ENCODE assay signal across 24 cellular contexts in the genomic region with DNA sequence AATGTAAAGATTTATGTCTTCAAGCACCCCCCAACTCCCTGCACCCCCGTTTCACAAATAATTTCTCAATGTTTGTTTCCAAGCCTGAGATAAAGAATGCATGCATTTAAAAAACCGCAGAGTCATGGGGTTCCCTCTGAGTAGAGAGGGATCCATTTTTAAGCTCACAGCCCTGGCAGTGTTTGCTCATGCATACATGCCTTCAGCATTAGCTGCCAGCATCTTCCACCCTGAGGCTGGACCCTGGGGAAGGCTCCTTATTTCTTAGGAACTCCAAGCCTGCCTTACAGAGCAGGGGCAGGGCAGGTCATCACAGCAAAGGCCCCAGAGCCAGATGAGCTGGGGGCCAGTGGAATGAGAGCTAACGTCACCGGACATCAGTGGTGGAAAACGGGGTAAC. TPM values are rescaled to one million over a fixed set of nuclear protein-coding genes. Genes with fewer than 3 reads are reported as not detected.
A peak's percentile ranks its signal among the peaks of the same experiment; 100 is the strongest.
DNase-seq lines count a peak whose midpoint lies in the region; TF ChIP-seq lines count a peak whose summit lies in the region.
"Had no signal": no experiment of that assay in that cellular context is flagged by ENCODE, and none has a peak within 500 bp of the region (broad histone marks: within the 10 kb centered on the region; RNA-seq: fewer than 3 reads in every experiment).

No MANE protein-coding gene starts in this region.

- DNase-seq in AG10803 (ENCODE audit: low read depth) (peak; percentile 12), RWPE1 (ENCODE audit: low spot score) (no peak), fibroblast of gingiva (ENCODE audit: low read depth) (peak; percentile 31), osteoblast (ENCODE audit: insufficient read length, low spot score, missing footprints) (peak; percentile 97), type B pancreatic cell (ENCODE audit: extremely low spot score, unreplicated experiment) (no peak), NCI-H524 treated with DMSO at 0.1 percent for 48 hours (lab: John Stamatoyannopoulos, UW) (no peak), WERI-Rb-1 (no peak), cerebellar cortex (ENCODE audit: low spot score) (no peak)
- DNase-seq: activated B cell treated with CpG ODN at 0.5 μM for 24 hours; dorsolateral prefrontal cortex; gastrocnemius medialis; GOT3; left ventricle myocardium inferior; NCI-H1694 treated with DMSO at 0.1 percent for 48 hours; NCI-H774; pancreas; stimulated activated CD4-positive, alpha-beta T cell treated with anti-CD3 and anti-CD28 coated beads, Interleukin-4, amount 100 ng/mL, for 24 hours; stimulated activated naive CD4-positive, alpha-beta T cell treated with Interleukin-2 at 50 U/mL for 16 hours had no signal

- H3K4me3 Mint-ChIP-seq in type B pancreatic cell = no peak overlapping the region
- H3K4me3 Mint-ChIP-seq: activated B cell treated with CpG ODN at 0.5 μM for 24 hours; activated naive CD4-positive, alpha-beta T cell treated with anti-CD3 and anti-CD28 coated beads, Interleukin-2, amount 50 U/mL, for 24 hours; central memory CD8-positive, alpha-beta T cell; nephron; T-helper 2 cell treated with Interferon-gamma antibody and Interleukin-4, amounts not matched to agents 5 μg/mL and 100 μg/mL, for 36 hours had no signal

- POLR2A ChIA-PET in RWPE1 (lab: Yijun Ruan, JAX; ENCODE audit: low non-redundant PET) = no interaction called here

- H3K4me2 ChIP-seq in osteoblast (ENCODE audit: insufficient read depth, low read length) = no peak overlapping the region

- no peaks in the 10 kb centered on the region for H3K9me3 Mint-ChIP-seq in type B pancreatic cell
- H3K9me3 Mint-ChIP-seq: activated B cell treated with CpG ODN at 0.5 μM for 24 hours; activated naive CD4-positive, alpha-beta T cell treated with anti-CD3 and anti-CD28 coated beads, Interleukin-2, amount 50 U/mL, for 24 hours; central memory CD8-positive, alpha-beta T cell; nephron; T-helper 2 cell treated with Interferon-gamma antibody and Interleukin-4, amounts not matched to agents 5 μg/mL and 100 μg/mL, for 36 hours had no signal

- H3K4me1 Mint-ChIP-seq in type B pancreatic cell (ENCODE audit: unreplicated experiment) = peaks cover 40% of the 10 kb centered on the region

- no peak overlapping the region for H3K4me3 ChIP-seq in AG10803 (ENCODE audit: low read length)
- H3K4me3 ChIP-seq in osteoblast (ENCODE audit: insufficient read depth, low read length) = no peak overlapping the region
- no peak overlapping the region for H3K4me3 ChIP-seq in WERI-Rb-1 (ENCODE audit: low read depth, low read length)
- H3K4me3 ChIP-seq: dorsolateral prefrontal cortex, gastrocnemius medialis, left ventricle myocardium inferior, pancreas, thoracic aorta had no signal

- H2AFZ ChIP-seq in osteoblast (ENCODE audit: low read length) = no peak overlapping the region

- CTCF ChIA-PET in RWPE1 (lab: Yijun Ruan, JAX) = interaction anchor here (1.0 kb wide), 1 partner anchor 590 kb away, joined by 3 read pairs; no protein-coding TSS in a partner anchor

- peaks cover 57% of the 10 kb centered on the region for H4K20me1 ChIP-seq in osteoblast (ENCODE audit: insufficient read depth, low read length)

- peaks cover 67% of the 10 kb centered on the region for H3K36me3 ChIP-seq in osteoblast (ENCODE audit: insufficient read depth, low read length)
- peaks cover 84% of the 10 kb centered on the region for H3K36me3 ChIP-seq in WERI-Rb-1

- H3K27me3 ChIP-seq in osteoblast (ENCODE audit: insufficient read depth, low read length) = no peaks in the 10 kb centered on the region
- no peaks in the 10 kb centered on the region for H3K27me3 ChIP-seq in WERI-Rb-1 (ENCODE audit: insufficient read depth, low read depth, severe bottlenecking)
- H3K27me3 ChIP-seq: dorsolateral prefrontal cortex, gastrocnemius medialis, pancreas had no signal

- peaks cover 17% of the 10 kb centered on the region for H3K4me1 ChIP-seq in osteoblast (ENCODE audit: insufficient read depth, low read length)

- H3K27me3 Mint-ChIP-seq in type B pancreatic cell = no peaks in the 10 kb centered on the region
- H3K27me3 Mint-ChIP-seq: activated B cell treated with CpG ODN at 0.5 μM for 24 hours; activated naive CD4-positive, alpha-beta T cell treated with anti-CD3 and anti-CD28 coated beads, Interleukin-2, amount 50 U/mL, for 24 hours; central memory CD8-positive, alpha-beta T cell had no signal

- H3K27ac Mint-ChIP-seq in type B pancreatic cell = no peak overlapping the region
- H3K27ac Mint-ChIP-seq: activated B cell treated with CpG ODN at 0.5 μM for 24 hours; T-helper 2 cell treated with Interferon-gamma antibody and Interleukin-4, amounts not matched to agents 5 μg/mL and 100 μg/mL, for 36 hours had no signal

- H3K79me2 ChIP-seq in osteoblast (ENCODE audit: insufficient read depth, low read length) = peaks cover 7% of the 10 kb centered on the region

- TF ChIP-seq CTCF in AG10803 (conservative IDR thresholded peaks at IDR 0.05; ENCODE audit: low read length) (no peak), RWPE1 (conservative IDR thresholded peaks at IDR 0.05; ENCODE audit: low read depth) (no peak), osteoblast (IDR thresholded peaks at IDR 0.05; ENCODE audit: extremely low read depth, low read depth, low read length) (no peak), type B pancreatic cell (conservative IDR thresholded peaks at IDR 0.05) (no peak), WERI-Rb-1 (IDR thresholded peaks at IDR 0.05; ENCODE audit: low read depth, low read length) (no peak)

- H3K9me3 ChIP-seq in osteoblast (ENCODE audit: low read depth, low read length) (no peaks in the 10 kb centered on the region), WERI-Rb-1 (ENCODE audit: severe bottlenecking) (no peaks in the 10 kb centered on the region)
- H3K9me3 ChIP-seq: gastrocnemius medialis, left ventricle myocardium inferior, pancreas, thoracic aorta had no signal

- peak overlapping the region; percentile 24; the same call in 1 of the 2 replicates for H3K27ac ChIP-seq in RWPE1
- peak overlapping the region; percentile 50 for H3K27ac ChIP-seq in osteoblast (ENCODE audit: low read depth, low read length)
- no peak overlapping the region; the same call in 1 of the 2 replicates for H3K27ac ChIP-seq in WERI-Rb-1
- H3K27ac ChIP-seq: dorsolateral prefrontal cortex, gastrocnemius medialis, HL-60, left ventricle myocardium inferior, thoracic aorta had no signal

- peaks cover 46% of the 10 kb centered on the region for H3K36me3 Mint-ChIP-seq in type B pancreatic cell

RNA-seq across cellular contexts. Expression of a gene that starts 31.3 kb away (rescaled TPM):
- total RNA-seq in osteoblast (21.5 and 29.7 TPM in 2 replicates), type B pancreatic cell (ENCODE audit: low replicate concordance) (109 and 185 TPM in 2 replicates)

Comparison
In these comparisons a context has a peak if more than half of its experiments do, and no peak if none do; other contexts are left out.
1. DNase-seq: peak in AG10803 (single experiment), fibroblast of gingiva (single experiment) and osteoblast (single experiment); none in RWPE1 (single experiment), type B pancreatic cell (single experiment), NCI-H524 treated with DMSO at 0.1 percent for 48 hours (single experiment), WERI-Rb-1 (single experiment) and cerebellar cortex (single experiment).